8 cellular contexts compared by ENCODE assay signal in the genomic region with DNA sequence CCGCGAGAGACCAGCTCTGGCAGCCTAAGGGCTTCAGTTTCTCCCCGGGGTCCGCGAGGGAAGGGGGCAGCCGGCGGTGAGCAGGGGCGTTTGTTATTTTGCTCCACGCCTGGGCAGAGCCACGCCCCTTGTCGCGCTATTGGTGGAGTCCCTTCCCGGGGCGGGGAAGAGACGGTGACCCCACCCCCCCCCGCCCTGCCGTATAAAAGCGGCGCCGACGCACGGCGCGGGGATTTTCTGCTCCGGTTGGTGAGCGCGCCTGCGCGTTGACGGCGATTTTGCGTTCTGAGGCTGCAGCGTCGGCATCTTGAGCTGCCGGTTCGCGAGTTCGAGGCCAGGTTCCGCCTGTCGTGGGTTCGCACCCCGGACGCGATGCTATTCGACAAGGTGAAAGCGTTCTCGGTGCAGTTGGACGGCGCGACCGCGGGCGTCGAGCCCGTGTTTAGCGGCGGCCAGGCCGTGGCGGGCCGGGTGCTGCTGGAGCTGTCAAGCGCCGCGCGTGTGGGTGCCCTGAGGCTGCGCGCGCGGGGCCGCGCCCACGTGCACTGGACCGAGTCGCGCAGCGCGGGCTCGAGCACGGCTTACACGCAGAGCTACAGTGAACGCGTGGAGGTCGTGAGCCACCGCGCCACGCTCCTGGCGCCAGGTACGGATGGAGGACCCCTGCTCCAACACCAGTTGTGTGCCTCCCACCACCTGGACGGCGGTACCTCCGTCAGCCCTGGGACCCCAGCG. TPM values are rescaled to one million over a fixed set of nuclear protein-coding genes. Genes with fewer than 3 reads are reported as not detected.
DNase-seq lines count a peak whose midpoint lies in the region; ATAC-seq, FAIRE-seq and TF ChIP-seq lines count a peak whose summit lies in the region.

A gene (plus strand): TSS at position 232 of the 735 bp plus-strand sequence. CDS start 141 bp downstream, at position 373.

- H3K9me3 Mint-ChIP-seq in HFFc6 = no peaks in the 10 kb centered on the region
- peaks cover 2% of the 10 kb centered on the region for H3K9me3 Mint-ChIP-seq in activated CD4-positive, alpha-beta memory T cell treated with anti-CD3 and anti-CD28 coated beads for 36 hours

- no TSS peak for BruUV-seq in HepG2 (replicated peaks; lab: Mats Ljungman, UMichigan)

- H3K36me3 ChIP-seq in HepG2 (replicated peaks in 1 of 2; ENCODE audit: control insufficient read depth in 1 of 2, insufficient read depth in 2 of 2, low read length in 2 of 2) = peaks cover 5% of the 10 kb centered on the region in 2 experiments; a peak in 3 of 5 replicates

- H3K9me3 ChIP-seq in HepG2 (ENCODE audit: low read length) = no peaks in the 10 kb centered on the region

- TF ChIP-seq CTCF in HFFc6 (IDR thresholded peaks at IDR 0.05) = no peak
- TF ChIP-seq CTCF in HepG2 (CRISPR knock-in tag; IDR thresholded peaks at IDR 0.05) = no peak

- H3K27me3 Mint-ChIP-seq in HFFc6 (ENCODE audit: insufficient read depth) = peaks cover 1% of the 10 kb centered on the region
- no peaks in the 10 kb centered on the region for H3K27me3 Mint-ChIP-seq in activated CD4-positive, alpha-beta memory T cell treated with anti-CD3 and anti-CD28 coated beads for 36 hours

- CTCF ChIA-PET in activated CD4-positive, alpha-beta memory T cell treated with anti-CD3 and anti-CD28 coated beads for 36 hours (lab: Charles Lee) = interaction anchor here (0.7 to 5.3 kb wide), 11 partner anchors 16 to 110 kb away, joined by 3 to 122 read pairs (median 5); a partner anchor contains a TSS
- CTCF ChIA-PET in HepG2 (lab: Yijun Ruan, JAX; ENCODE audit: low intra/inter-chr PET ratio, low total read pairs) = interaction anchor here (3.0 kb wide), 1 partner anchor 50 kb away, joined by 85 read pairs; no protein-coding TSS in a partner anchor

- intact Hi-C loops in activated CD4-positive, alpha-beta memory T cell treated with anti-CD3 and anti-CD28 coated beads for 36 hours (cut with micrococcal nuclease) = loop anchor here (1.0 to 2.0 kb wide), 4 partner anchors 15 to 145 kb away; a partner anchor contains a TSS
- intact Hi-C loops in HepG2 (cut with micrococcal nuclease; ENCODE audit: unreplicated experiment) = loop anchor here (1.0 kb wide), 1 partner anchor 50 kb away; no protein-coding TSS in a partner anchor

- H3K9ac ChIP-seq in HepG2 (ENCODE audit: insufficient read depth, low read depth, low read length) = 0 out of 2 replicates have a peak within 1 kb of the TSS, but pooled peaks have one; percentile 13

- no peaks in the 10 kb centered on the region for H3K27me3 ChIP-seq in HepG2 (ENCODE audit: control insufficient read depth in 1 of 2, insufficient read depth in 2 of 2, low read length in 2 of 2)

- no peak within 1 kb of the TSS for H3K27ac ChIP-seq in HepG2 (ENCODE audit: extremely low read length, insufficient read depth, low read length)

- FAIRE-seq in HepG2 (lab: Jason Lieb, UNC) = no peak

- no peak for TF ChIP-seq RAD21 in HepG2 (CRISPR knock-in tag; IDR thresholded peaks at IDR 0.05)

- peaks cover 39% of the 10 kb centered on the region for H3K4me1 ChIP-seq in HepG2 (ENCODE audit: insufficient read depth, low read length)

- peak in 1 of 2 experiments; percentile 42; a peak in 1 of 4 replicates for TF ChIP-seq POLR2A in HepG2 (IDR thresholded peaks at IDR 0.05; ENCODE audit: insufficient read depth in 1 of 2, low read depth in 2 of 2, low read length in 2 of 2)

- POLR2A ChIA-PET in activated CD4-positive, alpha-beta memory T cell treated with anti-CD3 and anti-CD28 coated beads for 36 hours (lab: Charles Lee) = interaction anchor here (0.6 to 2.1 kb wide), 7 partner anchors 16 to 196 kb away, joined by 3 to 10 read pairs (median 4); a partner anchor contains a TSS
- POLR2A ChIA-PET in HepG2 (lab: Yijun Ruan, JAX) = interaction anchor here (1.1 to 1.3 kb wide), 2 partner anchors 16 to 48 kb away, joined by 3 read pairs; no protein-coding TSS in a partner anchor

- H2AFZ ChIP-seq in HepG2 (ENCODE audit: low read length) = no peak within 1 kb of the TSS

- peaks cover 2% of the 10 kb centered on the region; the same call in 1 of the 2 replicates for H3K36me3 Mint-ChIP-seq in HFFc6 (ENCODE audit: low read depth)
- H3K36me3 Mint-ChIP-seq in activated CD4-positive, alpha-beta memory T cell treated with anti-CD3 and anti-CD28 coated beads for 36 hours = peaks cover 27% of the 10 kb centered on the region

- TF ChIP-seq EP300 in HepG2 (IDR thresholded peaks at IDR 0.05; ENCODE audit: low read depth in 2 of 2, low read length in 2 of 2) = no peak
- TF ChIP-seq EP300 in HepG2 (CRISPR knock-in tag; IDR thresholded peaks at IDR 0.05; ENCODE audit: borderline replicate concordance) = no peak

- H3K27ac Mint-ChIP-seq in HFFc6 = peak within 1 kb of the TSS; percentile 74
- H3K27ac Mint-ChIP-seq in activated CD4-positive, alpha-beta memory T cell treated with anti-CD3 and anti-CD28 coated beads for 36 hours = peak within 1 kb of the TSS; percentile 82

- 91% methylated on average over 63 of the region's 91 CpGs for WGBS in HepG2 (ENCODE audit: low lambda C conversion rate)

- H3K4me3 ChIP-seq in HepG2 (replicated peaks in 1 of 3; ENCODE audit: insufficient read depth in 1 of 3, low read depth in 2 of 3, low read length in 3 of 3) = peak within 1 kb of the TSS; percentile 36 to 52 (median 40); a peak in 5 of 6 replicates

- no peaks in the 10 kb centered on the region for H4K20me1 ChIP-seq in HepG2 (ENCODE audit: insufficient read depth, low read length)

- in situ Hi-C loops in HepG2 (cut with HindIII; ENCODE audit: extremely low pct_ligation_motif_present, low pct_unique_long_range_greater_than_20kb) = loop anchor here (5.0 to 10.0 kb wide), 2 partner anchors 49 to 167 kb away; a partner anchor contains a TSS

- no peaks in the 10 kb centered on the region for H3K79me2 ChIP-seq in HepG2 (ENCODE audit: insufficient read depth, low read length)

- DNase-seq in D341Med (ENCODE audit: low spot score) = peak; percentile 97
- peak; percentile 77 for DNase-seq in HFFc6
- DNase-seq in NCI-H226 = peak; percentile 81
- DNase-seq in activated CD4-positive, alpha-beta memory T cell treated with anti-CD3 and anti-CD28 coated beads for 36 hours = peak; percentile 93
- peak; percentile 84 to 94 for DNase-seq in dermis microvascular lymphatic vessel endothelial cell (ENCODE audit: low read depth in 2 of 2)
- peak; percentile 44 for DNase-seq in HepG2 (ENCODE audit: low spot score)
- peak; percentile 86 to 88 for DNase-seq in stimulated activated CD4-positive, alpha-beta T cell treated with anti-CD3 and anti-CD28 coated beads, Interleukin-2, amount 100 ng/mL, for 24 hours
- no peak for DNase-seq in DMS53 treated with DMSO at 0.1 percent for 48 hours (lab: John Stamatoyannopoulos, UW; ENCODE audit: unreplicated experiment)

- peak within 1 kb of the TSS; percentile 64 for H3K4me2 ChIP-seq in HepG2 (ENCODE audit: low read depth, low read length)

- peak; percentile 71 for ATAC-seq in HepG2

- H3K4me3 Mint-ChIP-seq in HFFc6 = peak within 1 kb of the TSS; percentile 88
- H3K4me3 Mint-ChIP-seq in activated CD4-positive, alpha-beta memory T cell treated with anti-CD3 and anti-CD28 coated beads for 36 hours = peak within 1 kb of the TSS; percentile 83

- H3K4me1 Mint-ChIP-seq in HFFc6 (ENCODE audit: low read depth) = peaks cover 18% of the 10 kb centered on the region
- peaks cover 33% of the 10 kb centered on the region for H3K4me1 Mint-ChIP-seq in activated CD4-positive, alpha-beta memory T cell treated with anti-CD3 and anti-CD28 coated beads for 36 hours (ENCODE audit: low read depth)

TF ChIP-seq in HepG2, 621 proteins besides CTCF, POLR2A, EP300 and RAD21 (continues in another document):
- TF ChIP-seq, protein P1, sequence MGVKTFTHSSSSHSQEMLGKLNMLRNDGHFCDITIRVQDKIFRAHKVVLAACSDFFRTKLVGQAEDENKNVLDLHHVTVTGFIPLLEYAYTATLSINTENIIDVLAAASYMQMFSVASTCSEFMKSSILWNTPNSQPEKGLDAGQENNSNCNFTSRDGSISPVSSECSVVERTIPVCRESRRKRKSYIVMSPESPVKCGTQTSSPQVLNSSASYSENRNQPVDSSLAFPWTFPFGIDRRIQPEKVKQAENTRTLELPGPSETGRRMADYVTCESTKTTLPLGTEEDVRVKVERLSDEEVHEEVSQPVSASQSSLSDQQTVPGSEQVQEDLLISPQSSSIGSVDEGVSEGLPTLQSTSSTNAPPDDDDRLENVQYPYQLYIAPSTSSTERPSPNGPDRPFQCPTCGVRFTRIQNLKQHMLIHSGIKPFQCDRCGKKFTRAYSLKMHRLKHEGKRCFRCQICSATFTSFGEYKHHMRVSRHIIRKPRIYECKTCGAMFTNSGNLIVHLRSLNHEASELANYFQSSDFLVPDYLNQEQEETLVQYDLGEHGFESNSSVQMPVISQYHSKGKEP (CRISPR knock-in tag; IDR thresholded peaks at IDR 0.05) = no peak
- TF ChIP-seq HMG20B (CRISPR knock-in tag; conservative IDR thresholded peaks at IDR 0.05) = no peak
- peak; percentile 56; the same call in 1 of the 2 replicates for TF ChIP-seq NFYB (CRISPR knock-in tag; IDR thresholded peaks at IDR 0.05)

RNA-seq across cellular contexts. Expression of the gene that starts here (rescaled TPM):
- 1 to 10 TPM; 5.3 to 8.1 (median 7.0) TPM for total RNA-seq in HFFc6 (2021; fragmentation: NEBNext Ultra II Directional; extraction: Animal tissue kit (Norgen Biotek cat#: 25700))
- total RNA-seq in activated CD4-positive, alpha-beta memory T cell treated with anti-CD3 and anti-CD28 coated beads for 36 hours = 10 to 100 TPM; 28.2 to 28.6 TPM
- 41.1 and 108 TPM in 2 replicates for total RNA-seq in dermis microvascular lymphatic vessel endothelial cell
- total RNA-seq in HepG2 (2016; rRNA removed; fragmentation: Illumina TruSeq; extraction: Trizol) = 1.7 and 2.1 TPM in 2 replicates
- total RNA-seq in HepG2 (2016; cell fraction: cytosol; rRNA removed; fragmentation: Illumina TruSeq; extraction: Trizol; ENCODE audit: low read depth) = 0.51 and 0.71 TPM in 2 replicates
- 1.5 and 2.6 TPM in 2 replicates for total RNA-seq in HepG2 (2016; cell fraction: insoluble cytoplasmic fraction; rRNA removed; fragmentation: Illumina TruSeq; extraction: Trizol)
- 1.7 TPM in 2 replicates for total RNA-seq in HepG2 (2016; cell fraction: membrane; rRNA removed; fragmentation: Illumina TruSeq; extraction: Trizol)
- total RNA-seq in HepG2 (2016; cell fraction: nucleus; rRNA removed; fragmentation: Illumina TruSeq; extraction: Trizol) = 1.2 and 1.4 TPM in 2 replicates
- 3.4 and 4.3 TPM in 2 replicates for polyA plus RNA-seq in HepG2 (2011; rRNA removed)
- 3.1 and 3.7 TPM in 2 replicates for polyA plus RNA-seq in HepG2 (2011; cell fraction: cytosol; rRNA removed)
- polyA plus RNA-seq in HepG2 (2011; cell fraction: nucleus; rRNA removed) = 10.9 and 11.3 TPM in 2 replicates
- polyA plus RNA-seq in HepG2 (2012) = 2.3 and 4.0 TPM in 2 replicates
- polyA plus RNA-seq in HepG2 (2016; cell fraction: cytosol; fragmentation: Illumina TruSeq; extraction: Trizol; ENCODE audit: low read depth) = 0.66 and 0.83 TPM in 2 replicates
- 2.1 and 2.3 TPM in 2 replicates for polyA plus RNA-seq in HepG2 (2016; cell fraction: insoluble cytoplasmic fraction; fragmentation: Illumina TruSeq; extraction: Trizol; ENCODE audit: low read depth)
- 1.2 and 1.6 TPM in 2 replicates for polyA plus RNA-seq in HepG2 (2016; cell fraction: membrane; fragmentation: Illumina TruSeq; extraction: Trizol; ENCODE audit: low read depth)
- 3.6 and 6.3 TPM in 2 replicates for polyA plus RNA-seq in HepG2 (2016; cell fraction: nucleus; fragmentation: Illumina TruSeq; extraction: Trizol; ENCODE audit: insufficient read depth, low read depth)
- 4.7 and 13.8 TPM in 2 replicates for polyA minus RNA-seq in HepG2 (2011; rRNA and poly(A)+ RNA removed; ENCODE audit: low replicate concordance)
- polyA minus RNA-seq in HepG2 (2011; cell fraction: cytosol; rRNA and poly(A)+ RNA removed) = 1.2 and 2.5 TPM in 2 replicates
- polyA minus RNA-seq in HepG2 (2011; cell fraction: nucleus; rRNA and poly(A)+ RNA removed) = 1.4 and 2.7 TPM in 2 replicates
